20 cellular contexts compared by ENCODE assay signal in genomic region chr10:97584798-97585438, GRCh38. TPM values are rescaled to one million over a fixed set of nuclear protein-coding genes. Genes with fewer than 3 reads are reported as not detected.
DNase-seq lines count a peak whose midpoint lies in the region; ATAC-seq and TF ChIP-seq lines count a peak whose summit lies in the region.
"Had no signal": no experiment of that assay in that cellular context is flagged by ENCODE, and none has a peak within 500 bp of the region (broad histone marks: within the 10 kb centered on the region; RNA-seq: fewer than 3 reads in every experiment).

No MANE protein-coding gene starts in this region.

- no peaks in the 10 kb centered on the region for H3K79me2 ChIP-seq in Karpas-422 (ENCODE audit: low read length)

- no peak overlapping the region for H3K4me2 ChIP-seq in Karpas-422 (ENCODE audit: low read depth, low read length, poor library complexity, severe bottlenecking)

- H3K9ac ChIP-seq in endodermal cell (ENCODE audit: extremely low read depth, low read length, poor library complexity, severe bottlenecking) (no peak overlapping the region), Karpas-422 (ENCODE audit: low read length) (no peak overlapping the region)

- H3K9me3 Mint-ChIP-seq in stimulated activated naive CD8-positive, alpha-beta T cell treated with anti-CD3 and anti-CD28 coated beads, Interleukin-15, amount 100 ng/mL, for 72 hours = no peaks in the 10 kb centered on the region
- H3K9me3 Mint-ChIP-seq in endodermal cell = no peaks in the 10 kb centered on the region
- H3K9me3 Mint-ChIP-seq in nephron = no peaks in the 10 kb centered on the region
- H3K9me3 Mint-ChIP-seq: activated naive CD8-positive, alpha-beta T cell treated with anti-CD3 and anti-CD28 coated beads for 36 hours; HFFc6; immature natural killer cell had no signal

- H4K20me1 ChIP-seq in Karpas-422 (ENCODE audit: insufficient read depth, low read depth, low read length) = no peaks in the 10 kb centered on the region

- H3K4me3 Mint-ChIP-seq in stimulated activated naive CD8-positive, alpha-beta T cell treated with anti-CD3 and anti-CD28 coated beads, Interleukin-15, amount 100 ng/mL, for 72 hours = no peak overlapping the region
- no peak overlapping the region for H3K4me3 Mint-ChIP-seq in endodermal cell
- H3K4me3 Mint-ChIP-seq in nephron = peak overlapping the region; percentile 45 to 84 (median 80)
- H3K4me3 Mint-ChIP-seq: activated naive CD8-positive, alpha-beta T cell treated with anti-CD3 and anti-CD28 coated beads for 36 hours; HFFc6; immature natural killer cell had no signal

- 96 to 97% methylated on average over 3 to 4 of the region's 5 CpGs for WGBS in endodermal cell (ENCODE audit: insufficient coverage in 1 of 2, insufficient read length in 1 of 2), 2 experiments

- H3K36me3 Mint-ChIP-seq in endodermal cell (ENCODE audit: low read depth) (no peaks in the 10 kb centered on the region), nephron (ENCODE audit: low read depth) (no peaks in the 10 kb centered on the region)
- H3K36me3 Mint-ChIP-seq: activated naive CD8-positive, alpha-beta T cell treated with anti-CD3 and anti-CD28 coated beads for 36 hours; immature natural killer cell had no signal

- H3K9me2 ChIP-seq in Karpas-422 (replicated peaks; ENCODE audit: insufficient read depth, low read length) = no peaks in the 10 kb centered on the region

- no peak overlapping the region for H2AFZ ChIP-seq in Karpas-422 (ENCODE audit: low read length)

- no peaks in the 10 kb centered on the region for H3K4me1 Mint-ChIP-seq in stimulated activated naive CD8-positive, alpha-beta T cell treated with anti-CD3 and anti-CD28 coated beads, Interleukin-15, amount 100 ng/mL, for 72 hours
- H3K4me1 Mint-ChIP-seq in endodermal cell (peaks cover 3% of the 10 kb centered on the region), nephron (peaks cover 9% of the 10 kb centered on the region)
- H3K4me1 Mint-ChIP-seq: activated naive CD8-positive, alpha-beta T cell treated with anti-CD3 and anti-CD28 coated beads for 36 hours had no signal

- ATAC-seq in stimulated activated naive CD8-positive, alpha-beta T cell treated with anti-CD3 and anti-CD28 coated beads, Interleukin-15, amount 100 ng/mL, for 72 hours = no peak
- ATAC-seq in stimulated activated naive CD8-positive, alpha-beta T cell treated with anti-CD3 and anti-CD28 coated beads, Interleukin-15, Interleukin-2, amounts not matched to agents 100 U/mL and 50 U/mL, for 24 hours = no peak
- no peak for ATAC-seq in GM21390 (IDR thresholded peaks at IDR 0.05; ENCODE audit: unreplicated experiment)

- H3K27me3 ChIP-seq in endodermal cell (ENCODE audit: control insufficient read depth, insufficient read depth, low read length, poor library complexity, severe bottlenecking) (no peaks in the 10 kb centered on the region), Karpas-422 (ENCODE audit: low read length) (no peaks in the 10 kb centered on the region)
- H3K27me3 ChIP-seq: tibial nerve had no signal

- H3K27ac Mint-ChIP-seq in stimulated activated naive CD8-positive, alpha-beta T cell treated with anti-CD3 and anti-CD28 coated beads, Interleukin-15, amount 100 ng/mL, for 72 hours = peak overlapping the region; percentile 27 to 83
- H3K27ac Mint-ChIP-seq in endodermal cell (peak overlapping the region; percentile 9), nephron (peak overlapping the region; percentile 96 to 97 (median 97))
- H3K27ac Mint-ChIP-seq: activated naive CD8-positive, alpha-beta T cell treated with anti-CD3 and anti-CD28 coated beads for 36 hours; HFFc6; immature natural killer cell had no signal

- DNase-seq in stimulated activated naive CD8-positive, alpha-beta T cell treated with anti-CD3 and anti-CD28 coated beads, Interleukin-15, amount 100 ng/mL, for 72 hours = no peak
- DNase-seq in stimulated activated naive CD8-positive, alpha-beta T cell treated with anti-CD3 and anti-CD28 coated beads, Interleukin-15, Interleukin-2, amounts not matched to agents 100 U/mL and 50 U/mL, for 24 hours = no peak
- DNase-seq in endodermal cell (no peak), retina (no peak), mesenteric fat pad (ENCODE audit: low spot score) (no peak), Karpas-422 (no peak)
- DNase-seq: activated CD8-positive, alpha-beta memory T cell treated with anti-CD3 and anti-CD28 coated beads, Interleukin-2, amount 50 U/mL, for 48 hours; activated naive CD8-positive, alpha-beta T cell treated with anti-CD3 and anti-CD28 coated beads for 36 hours; immature natural killer cell; NCI-H1930; stimulated activated CD4-positive, alpha-beta T cell treated with anti-CD3 and anti-CD28 coated beads, Interleukin-2, amount 100 ng/mL, for 24 hours had no signal

- H3K9me3 ChIP-seq in endodermal cell (ENCODE audit: control insufficient read depth, low read length) = no peaks in the 10 kb centered on the region
- H3K9me3 ChIP-seq in Karpas-422 (ENCODE audit: low read length) = no peaks in the 10 kb centered on the region
- H3K9me3 ChIP-seq: tibial nerve had no signal

- H3K4me3 ChIP-seq in endodermal cell (ENCODE audit: low read length) = no peak overlapping the region
- no peak overlapping the region for H3K4me3 ChIP-seq in Karpas-422 (ENCODE audit: low read length)

- H3K27me3 Mint-ChIP-seq in stimulated activated naive CD8-positive, alpha-beta T cell treated with anti-CD3 and anti-CD28 coated beads, Interleukin-15, amount 100 ng/mL, for 72 hours = no peaks in the 10 kb centered on the region
- H3K27me3 Mint-ChIP-seq in endodermal cell (ENCODE audit: insufficient read depth) (no peaks in the 10 kb centered on the region), nephron (ENCODE audit: low read depth) (no peaks in the 10 kb centered on the region)

- H3K4me1 ChIP-seq in endodermal cell (ENCODE audit: control insufficient read depth, insufficient read depth, low read length) = no peaks in the 10 kb centered on the region
- H3K4me1 ChIP-seq in Karpas-422 (ENCODE audit: low read length) = no peaks in the 10 kb centered on the region

- H3K27ac ChIP-seq in endodermal cell (ENCODE audit: low read depth, low read length) = no peak overlapping the region
- H3K27ac ChIP-seq in Karpas-422 (ENCODE audit: low read length) = no peak overlapping the region

- no peak for TF ChIP-seq CTCF in endodermal cell (conservative IDR thresholded peaks at IDR 0.05)
- TF ChIP-seq CTCF in nephron (IDR thresholded peaks at IDR 0.05; ENCODE audit: unreplicated experiment in 3 of 3) = no peak

- no peaks in the 10 kb centered on the region for H3K36me3 ChIP-seq in endodermal cell (ENCODE audit: control insufficient read depth, insufficient read depth, low read length)
- no peaks in the 10 kb centered on the region for H3K36me3 ChIP-seq in Karpas-422 (ENCODE audit: insufficient read depth, low read length)
- H3K36me3 ChIP-seq: tibial nerve had no signal

RNA-seq across cellular contexts. Expression of gene HOGA1, which starts 0.7 kb away (rescaled TPM):
- 1 to 10 TPM in 1 of 2 donors, under 1 TPM in 1; 0.15 to 1.7 TPM for total RNA-seq in endodermal cell
- polyA plus RNA-seq in endodermal cell (2013, experiment 1 of 2) = 1.00 TPM
- polyA plus RNA-seq in endodermal cell (2013, experiment 2 of 2) = 0.70 TPM
- 3.8 TPM for total RNA-seq in mesenteric fat pad
- 0.79 TPM in 1 of 2 replicates, not detected in the other for total RNA-seq in Karpas-422 (2014; rRNA removed; shearing (Covaris generic); ENCODE audit: low replicate concordance)
- total RNA-seq: activated naive CD8-positive, alpha-beta T cell treated with anti-CD3 and anti-CD28 coated beads for 36 hours; mononuclear cell; T-helper 2 cell treated with Interferon-gamma antibody and Interleukin-4, amounts not matched to agents 100 ng/mL and 5 ng/mL, for 36 hours had no signal
- polyA plus RNA-seq: immature natural killer cell had no signal

RNA-seq across cellular contexts. Expression of gene C10orf62, which starts 4.6 kb away (rescaled TPM):
- total RNA-seq in endodermal cell = not detected
- not detected for polyA plus RNA-seq in endodermal cell (2013, experiment 1 of 2)
- not detected for polyA plus RNA-seq in endodermal cell (2013, experiment 2 of 2)
- not detected for total RNA-seq in mesenteric fat pad
- total RNA-seq in Karpas-422 (2014; rRNA removed; shearing (Covaris generic); ENCODE audit: low replicate concordance) = not detected in 2 replicates
- total RNA-seq: activated naive CD8-positive, alpha-beta T cell treated with anti-CD3 and anti-CD28 coated beads for 36 hours; frontal cortex; HFFc6; mononuclear cell; pulmonary artery endothelial cell; T-helper 2 cell treated with Interferon-gamma antibody and Interleukin-4, amounts not matched to agents 100 ng/mL and 5 ng/mL, for 36 hours had no signal
- polyA plus RNA-seq: AG04450, immature natural killer cell had no signal

RNA-seq across cellular contexts. Expression of gene ANKRD2, which starts 12.3 kb away (rescaled TPM):
- total RNA-seq in endodermal cell (not detected), mesenteric fat pad (not detected)
- polyA plus RNA-seq in endodermal cell (2013, experiment 1 of 2) = not detected
- not detected for polyA plus RNA-seq in endodermal cell (2013, experiment 2 of 2)
- not detected in 2 replicates for total RNA-seq in Karpas-422 (2014; rRNA removed; shearing (Covaris generic); ENCODE audit: low replicate concordance)
- total RNA-seq: activated naive CD8-positive, alpha-beta T cell treated with anti-CD3 and anti-CD28 coated beads for 36 hours; frontal cortex; mononuclear cell had no signal
- polyA plus RNA-seq: immature natural killer cell had no signal

RNA-seq across cellular contexts. Expression of gene MORN4, which starts 48.4 kb away (rescaled TPM):
- total RNA-seq in endodermal cell (10 to 100 TPM; 19.0 to 21.3 TPM), mesenteric fat pad (1.5 TPM)
- 27.5 TPM for polyA plus RNA-seq in endodermal cell (2013, experiment 1 of 2)
- polyA plus RNA-seq in endodermal cell (2013, experiment 2 of 2) = 26.4 TPM
- not detected in 2 replicates for total RNA-seq in Karpas-422 (2014; rRNA removed; shearing (Covaris generic); ENCODE audit: low replicate concordance)
- total RNA-seq: mononuclear cell had no signal

RNA-seq across cellular contexts. Expression of gene PI4K2A, which starts 55.6 kb away (rescaled TPM):
- total RNA-seq in endodermal cell (10 to 100 TPM; 14.5 to 18.1 TPM), mesenteric fat pad (22.3 TPM)
- polyA plus RNA-seq in endodermal cell (2013, experiment 1 of 2) = 14.4 TPM
- 13.6 TPM for polyA plus RNA-seq in endodermal cell (2013, experiment 2 of 2)
- total RNA-seq in Karpas-422 (2014; rRNA removed; shearing (Covaris generic); ENCODE audit: low replicate concordance) = 4.4 and 8.3 TPM in 2 replicates

Comparison
In these comparisons a context has a peak if more than half of its experiments do, and no peak if none do; other contexts are left out.
1. H3K27ac Mint-ChIP-seq: peak in every context shown above with its lines; median percentile 97 in nephron; 55 in stimulated activated naive CD8-positive, alpha-beta T cell treated with anti-CD3 and anti-CD28 coated beads, Interleukin-15, amount 100 ng/mL, for 72 hours; 9 in endodermal cell.
2. H3K4me3 Mint-ChIP-seq: peak in nephron (3 of 3); none in stimulated activated naive CD8-positive, alpha-beta T cell treated with anti-CD3 and anti-CD28 coated beads, Interleukin-15, amount 100 ng/mL, for 72 hours (0 of 2) and endodermal cell (single experiment).